Comparison of ENCODE assay signal across 10 cellular contexts in the genomic region with DNA sequence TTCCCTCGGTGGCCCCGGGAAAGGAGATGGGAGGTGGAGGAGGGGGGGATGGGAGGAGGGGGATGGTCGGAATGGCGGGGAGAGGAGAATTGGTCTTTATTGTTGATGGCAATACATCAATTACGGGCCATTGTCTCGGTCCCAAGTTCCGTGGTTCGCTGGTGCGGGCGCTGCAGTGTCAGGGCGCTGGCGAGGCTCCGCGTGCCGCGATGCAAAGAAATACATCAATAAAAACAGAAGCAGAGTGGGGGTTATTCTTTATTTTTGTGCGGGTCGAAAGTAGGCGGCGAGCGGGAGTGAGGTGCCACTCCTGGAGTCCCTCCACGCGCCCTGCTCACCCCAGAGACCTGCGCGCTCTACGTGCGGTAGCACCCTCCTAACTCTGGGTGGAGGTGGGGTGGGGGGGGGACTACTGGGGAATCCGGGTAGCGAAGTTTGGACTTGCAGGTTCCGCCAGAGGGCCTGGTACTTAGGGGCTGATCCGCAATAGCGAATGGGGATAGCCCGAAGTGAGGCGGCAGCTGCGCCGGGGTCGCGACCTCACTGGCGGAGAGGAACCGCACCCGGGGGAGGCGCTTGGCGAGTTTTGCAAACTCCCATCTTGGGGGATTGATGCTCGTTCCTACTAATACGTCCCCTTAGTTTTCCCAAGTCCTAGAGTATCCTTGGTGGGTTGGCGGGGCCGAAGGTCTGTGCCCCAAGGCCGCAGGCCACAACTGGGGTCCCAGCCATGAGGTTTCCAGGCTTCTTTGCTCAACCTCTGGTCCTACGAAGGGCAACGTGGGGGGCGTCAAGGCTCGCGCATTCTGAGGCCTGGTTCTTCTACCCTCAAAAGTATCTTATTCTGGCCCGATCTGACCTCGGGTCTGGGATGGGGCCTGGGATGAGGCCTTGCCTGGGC. TPM values are rescaled to one million over a fixed set of nuclear protein-coding genes. Genes with fewer than 3 reads are reported as not detected.
A peak's percentile ranks its signal among the peaks of the same experiment; 100 is the strongest.
DNase-seq lines count a peak whose midpoint lies in the region; ATAC-seq and TF ChIP-seq lines count a peak whose summit lies in the region.
"Had no signal": no experiment of that assay in that cellular context is flagged by ENCODE, and none has a peak within 500 bp of the region (broad histone marks: within the 10 kb centered on the region; RNA-seq: fewer than 3 reads in every experiment).

No MANE protein-coding gene starts in this region.

- peaks cover 55% of the 10 kb centered on the region for H3K27me3 ChIP-seq in HUES6 (ENCODE audit: control insufficient read depth, insufficient read depth, low read length)

- no peak for DNase-seq in coronary artery (ENCODE audit: low spot score)
- peak; percentile 65 for DNase-seq in kidney tubule cell (ENCODE audit: low spot score)
- no peak for DNase-seq in stimulated activated naive B cell treated with anti-CD40 and anti-IgM and Interleukin-4, amounts not matched to agents 10 μg/mL and 1 μg/mL and 100 μg/mL, for 72 hours
- no peak for DNase-seq in Calu3
- DNase-seq in NCI-H1048 (lab: John Stamatoyannopoulos, UW), result no peak
- DNase-seq: activated CD4-positive, alpha-beta T cell treated with anti-CD3 and anti-CD28 coated beads, Interleukin-2, amount 50 U/mL, for 48 hours; left colon; NCI-H1417 had no signal

- peaks cover 3% of the 10 kb centered on the region; the same call in 1 of the 2 replicates for H3K36me3 ChIP-seq in HUES6 (ENCODE audit: control insufficient read depth, insufficient read depth, low read length)

- peaks cover 7 to 10% of the 10 kb centered on the region in 2 donors for H3K4me1 Mint-ChIP-seq in stimulated activated naive B cell treated with anti-CD40 and anti-IgM and Interleukin-4, amounts not matched to agents 10 μg/mL and 1 μg/mL and 100 μg/mL, for 72 hours
- no peaks in the 10 kb centered on the region for H3K4me1 Mint-ChIP-seq in Calu3 (ENCODE audit: low read depth, unreplicated experiment)

- peak overlapping the region; percentile 81 for H3K27ac Mint-ChIP-seq in stimulated activated naive B cell treated with anti-CD40 and anti-IgM and Interleukin-4, amounts not matched to agents 10 μg/mL and 1 μg/mL and 100 μg/mL, for 72 hours
- no peak overlapping the region for H3K27ac Mint-ChIP-seq in Calu3 (ENCODE audit: unreplicated experiment)

- H3K9ac ChIP-seq in HUES6 (ENCODE audit: low read length), result peak overlapping the region; percentile 97

- H3K9me3 Mint-ChIP-seq in stimulated activated naive B cell treated with anti-CD40 and anti-IgM and Interleukin-4, amounts not matched to agents 10 μg/mL and 1 μg/mL and 100 μg/mL, for 72 hours, result no peaks in the 10 kb centered on the region
- peaks cover 5% of the 10 kb centered on the region for H3K9me3 Mint-ChIP-seq in Calu3 (ENCODE audit: low read depth, unreplicated experiment)

- no peak for TF ChIP-seq CTCF in coronary artery (IDR thresholded peaks at IDR 0.05)
- no peak for TF ChIP-seq CTCF in Calu3 (IDR thresholded peaks at IDR 0.05; ENCODE audit: unreplicated experiment)

- no peak for ATAC-seq in stimulated activated naive B cell treated with anti-CD40 and anti-IgM and Interleukin-4, amounts not matched to agents 10 μg/mL and 1 μg/mL and 100 μg/mL, for 72 hours (replicated peaks)
- no peak for ATAC-seq in HG03432 (IDR thresholded peaks at IDR 0.05; ENCODE audit: unreplicated experiment)
- ATAC-seq: left colon had no signal

- H3K4me3 Mint-ChIP-seq in stimulated activated naive B cell treated with anti-CD40 and anti-IgM and Interleukin-4, amounts not matched to agents 10 μg/mL and 1 μg/mL and 100 μg/mL, for 72 hours, result peak overlapping the region in 1 of 2 donors; percentile 35
- H3K4me3 Mint-ChIP-seq in Calu3 (ENCODE audit: low read depth, unreplicated experiment), result no peak overlapping the region

- BruUV-seq in Calu3 (replicated peaks; lab: Mats Ljungman, UMichigan), result no TSS peak

- H3K9me3 ChIP-seq in HUES6 (ENCODE audit: control insufficient read depth, insufficient read depth, low read depth, low read length), result no peaks in the 10 kb centered on the region

- H3K27ac ChIP-seq in HUES6 (ENCODE audit: low read depth, low read length), result peak overlapping the region; percentile 72; the same call in 1 of the 2 replicates
- H3K27ac ChIP-seq in coronary artery, result no peak overlapping the region

- intact Hi-C loops in Calu3 (cut with micrococcal nuclease; ENCODE audit: unreplicated experiment), result no loop called here

- CTCF ChIA-PET in Calu3 (lab: Charles Lee), result no interaction called here

- peaks cover 29% of the 10 kb centered on the region for H3K4me1 ChIP-seq in HUES6 (ENCODE audit: control insufficient read depth, insufficient read depth, low read length)

- H3K27me3 Mint-ChIP-seq in stimulated activated naive B cell treated with anti-CD40 and anti-IgM and Interleukin-4, amounts not matched to agents 10 μg/mL and 1 μg/mL and 100 μg/mL, for 72 hours, result peaks cover 59 to 77% of the 10 kb centered on the region in 2 donors
- H3K27me3 Mint-ChIP-seq in Calu3 (ENCODE audit: unreplicated experiment), result peaks cover 19% of the 10 kb centered on the region

- peaks cover 0 to 7% of the 10 kb centered on the region in 2 donors for H3K36me3 Mint-ChIP-seq in stimulated activated naive B cell treated with anti-CD40 and anti-IgM and Interleukin-4, amounts not matched to agents 10 μg/mL and 1 μg/mL and 100 μg/mL, for 72 hours
- no peaks in the 10 kb centered on the region for H3K36me3 Mint-ChIP-seq in Calu3 (ENCODE audit: insufficient read depth, unreplicated experiment)

- peak overlapping the region; percentile 97 for H3K4me3 ChIP-seq in HUES6 (ENCODE audit: low read depth, low read length)
- peak overlapping the region; percentile 51 for H3K4me3 ChIP-seq in coronary artery

RNA-seq across cellular contexts. Expression of gene SALL1, which starts 3.5 kb away (rescaled TPM):
- total RNA-seq in Calu3 (2022), result not detected in 2 replicates
